23 cellular contexts compared by ENCODE assay signal in the genomic region with DNA sequence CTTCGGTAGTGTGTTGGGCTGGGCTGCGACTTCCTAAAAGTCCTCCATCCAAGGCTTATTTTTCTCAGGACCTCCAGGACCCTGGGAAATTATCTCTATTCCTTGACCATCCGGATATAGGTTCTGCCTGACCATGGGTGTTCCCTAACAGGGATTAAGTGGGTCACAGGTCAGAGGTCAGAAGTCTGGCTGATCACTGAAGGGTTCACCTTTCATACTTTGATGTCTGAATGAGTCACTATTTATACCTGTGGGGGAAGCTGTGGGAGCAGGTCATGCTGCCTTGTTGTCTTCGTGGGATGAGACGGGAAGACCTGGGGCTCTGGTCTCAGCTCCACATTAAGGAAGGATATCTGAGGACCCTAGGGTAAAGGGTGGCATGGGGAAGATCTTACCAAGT.
DNase-seq lines count a peak whose midpoint lies in the region; ATAC-seq, FAIRE-seq and TF ChIP-seq lines count a peak whose summit lies in the region.
"Had no signal": no experiment of that assay in that cellular context is flagged by ENCODE, and none has a peak within 500 bp of the region (broad histone marks: within the 10 kb centered on the region; RNA-seq: fewer than 3 reads in every experiment).

No MANE protein-coding gene starts in this region.

- in situ Hi-C loops in K562 (cut with MboI), result loop anchor here (5.0 kb wide), 1 partner anchor 104 kb away; no protein-coding TSS in a partner anchor
- in situ Hi-C loops in HepG2 (cut with HindIII; ENCODE audit: extremely low pct_ligation_motif_present, low pct_unique_long_range_greater_than_20kb), result no loop called here

- H3K36me3 ChIP-seq in K562 (ENCODE audit: control insufficient read depth, insufficient read depth, low read length), result no peaks in the 10 kb centered on the region
- no peaks in the 10 kb centered on the region for H3K36me3 ChIP-seq in HepG2 (replicated peaks in 1 of 2; ENCODE audit: control insufficient read depth in 1 of 2, insufficient read depth in 2 of 2, low read length in 2 of 2)
- H3K36me3 ChIP-seq: BLaER1 treated with 17β-estradiol and CSF1 and Interleukin-3, amounts not matched to agents 10 nM and 100 nM had no signal

- TF ChIP-seq POLR2A in K562 (conservative IDR thresholded peaks at IDR 0.05) (no peak), HepG2 (IDR thresholded peaks at IDR 0.05; ENCODE audit: insufficient read depth in 1 of 2, low read depth in 2 of 2, low read length in 2 of 2) (no peak)

- FAIRE-seq in K562 (lab: Jason Lieb, UNC), result no peak
- no peak for FAIRE-seq in HepG2 (lab: Jason Lieb, UNC)
- FAIRE-seq: A549, GM12891 had no signal

- ATAC-seq in K562 (no peak), HepG2 (peak; percentile 48; the same call in 2 of the 3 replicates), GM18909 (IDR thresholded peaks at IDR 0.05; ENCODE audit: poor library complexity, unreplicated experiment) (no peak)
- ATAC-seq: A549; CD8-positive, alpha-beta T cell had no signal

- H3K4me2 ChIP-seq in K562 (ENCODE audit: insufficient read depth, low read length), result no peak overlapping the region
- peak overlapping the region; percentile 40; the same call in 1 of the 2 replicates for H3K4me2 ChIP-seq in HepG2 (ENCODE audit: low read depth, low read length)
- H3K4me2 ChIP-seq: A549; BLaER1 treated with 17β-estradiol and CSF1 and Interleukin-3, amounts not matched to agents 10 nM and 100 nM had no signal

- CTCF ChIA-PET in K562 (lab: Yijun Ruan, JAX; ENCODE audit: low intra/inter-chr PET ratio), result no interaction called here
- CTCF ChIA-PET in HepG2 (lab: Yijun Ruan, JAX; ENCODE audit: low intra/inter-chr PET ratio, low total read pairs), result no interaction called here

- H4K20me1 ChIP-seq in K562 (replicated peaks; ENCODE audit: control insufficient read depth, insufficient read depth, low read length) (no peaks in the 10 kb centered on the region), HepG2 (ENCODE audit: insufficient read depth, low read length) (no peaks in the 10 kb centered on the region)
- H4K20me1 ChIP-seq: BLaER1 treated with 17β-estradiol and CSF1 and Interleukin-3, amounts not matched to agents 10 nM and 100 nM had no signal

- H3K9me3 ChIP-seq in K562 (replicated peaks; ENCODE audit: control insufficient read depth, insufficient read depth, low read depth, low read length) (no peaks in the 10 kb centered on the region), HepG2 (ENCODE audit: low read length) (no peaks in the 10 kb centered on the region)
- H3K9me3 ChIP-seq: A549; BLaER1 treated with 17β-estradiol and CSF1 and Interleukin-3, amounts not matched to agents 10 nM and 100 nM; Caco-2 had no signal

- H3K9ac ChIP-seq in K562 (ENCODE audit: insufficient read depth in 1 of 2, low read depth in 2 of 2, low read length in 2 of 2), result no peak overlapping the region
- no peak overlapping the region for H3K9ac ChIP-seq in HepG2 (ENCODE audit: insufficient read depth, low read depth, low read length)
- H3K9ac ChIP-seq: BLaER1 treated with 17β-estradiol and CSF1 and Interleukin-3, amounts not matched to agents 10 nM and 100 nM had no signal

- H3K4me3 ChIP-seq in K562 (no peak overlapping the region), HepG2 (replicated peaks in 1 of 3; ENCODE audit: insufficient read depth in 1 of 3, low read depth in 2 of 3, low read length in 3 of 3) (no peak overlapping the region)
- H3K4me3 ChIP-seq: A549; BLaER1 treated with 17β-estradiol and CSF1 and Interleukin-3, amounts not matched to agents 10 nM and 100 nM had no signal

- H3K27me3 ChIP-seq in K562 (ENCODE audit: control insufficient read depth in 2 of 2, insufficient read depth in 2 of 2, low read length in 2 of 2), result peaks cover 0 to 4% of the 10 kb centered on the region in 2 experiments; a peak in 1 of 5 replicates
- no peaks in the 10 kb centered on the region for H3K27me3 ChIP-seq in HepG2 (ENCODE audit: control insufficient read depth in 1 of 2, insufficient read depth in 2 of 2, low read length in 2 of 2)
- H3K27me3 ChIP-seq: BLaER1 treated with 17β-estradiol and CSF1 and Interleukin-3, amounts not matched to agents 10 nM and 100 nM had no signal

- no peaks in the 10 kb centered on the region for H3K79me2 ChIP-seq in K562 (ENCODE audit: control insufficient read depth, insufficient read depth, low read length)
- no peaks in the 10 kb centered on the region for H3K79me2 ChIP-seq in HepG2 (ENCODE audit: insufficient read depth, low read length)

- no TSS peak for BruUV-seq in K562 (replicated peaks; lab: Mats Ljungman, UMichigan)
- BruUV-seq in HepG2 (replicated peaks; lab: Mats Ljungman, UMichigan), result no TSS peak

- intact Hi-C loops in K562 (cut with micrococcal nuclease), result no loop called here
- intact Hi-C loops in HepG2 (cut with micrococcal nuclease; ENCODE audit: unreplicated experiment), result no loop called here

- H3K27ac ChIP-seq in K562 (ENCODE audit: extremely low read depth, low read depth, low read length) (no peak overlapping the region), HepG2 (ENCODE audit: extremely low read length, insufficient read depth, low read length) (no peak overlapping the region)
- H3K27ac ChIP-seq: 22Rv1; A549; BLaER1 treated with 17β-estradiol and CSF1 and Interleukin-3, amounts not matched to agents 10 nM and 100 nM; C4-2B had no signal

- POLR2A ChIA-PET in K562 (lab: Yijun Ruan, JAX), result interaction anchor here (0.7 to 1.3 kb wide), 3 partner anchors 20 to 187 kb away, joined by 3 to 4 read pairs (median 3); no protein-coding TSS in a partner anchor
- POLR2A ChIA-PET in HepG2 (lab: Yijun Ruan, JAX), result no interaction called here

- no peak overlapping the region for H2AFZ ChIP-seq in K562 (ENCODE audit: low read depth, low read length)
- H2AFZ ChIP-seq in HepG2 (ENCODE audit: low read length), result no peak overlapping the region

- TF ChIP-seq EP300 in K562 (IDR thresholded peaks at IDR 0.05; ENCODE audit: low read length), result no peak
- peak in 1 of 2 experiments; percentile 71; a peak in 1 of 4 replicates for TF ChIP-seq EP300 in HepG2 (IDR thresholded peaks at IDR 0.05; ENCODE audit: low read depth in 2 of 2, low read length in 2 of 2)
- no peak for TF ChIP-seq EP300 in HepG2 (CRISPR knock-in tag; IDR thresholded peaks at IDR 0.05; ENCODE audit: borderline replicate concordance)

- H3K4me1 ChIP-seq in K562 (replicated peaks in 1 of 2; ENCODE audit: control insufficient read depth in 2 of 2, insufficient read depth in 2 of 2, low read length in 2 of 2) (peaks cover 3% of the 10 kb centered on the region in 2 experiments; a peak in 2 of 5 replicates), HepG2 (ENCODE audit: insufficient read depth, low read length) (peaks cover 43% of the 10 kb centered on the region)
- H3K4me1 ChIP-seq: A549; BLaER1 treated with 17β-estradiol and CSF1 and Interleukin-3, amounts not matched to agents 10 nM and 100 nM had no signal

- TF ChIP-seq RAD21 in K562 (CRISPR knock-in tag; conservative IDR thresholded peaks at IDR 0.05 in 1 of 2, IDR thresholded peaks at IDR 0.05 in 1 of 2) (no peak), HepG2 (CRISPR knock-in tag; IDR thresholded peaks at IDR 0.05) (no peak)

- no peak for TF ChIP-seq CTCF in K562 (IDR thresholded peaks at IDR 0.05 in 2 of 3, conservative IDR thresholded peaks at IDR 0.05 in 1 of 3; ENCODE audit: insufficient read depth in 2 of 3, low read depth in 1 of 3, low read length in 3 of 3)
- no peak for TF ChIP-seq CTCF in HepG2 (CRISPR knock-in tag; IDR thresholded peaks at IDR 0.05)

- peak; percentile 44 for DNase-seq in DMS53 (lab: John Stamatoyannopoulos, UW)
- no peak for DNase-seq in DMS53 treated with DMSO at 0.1 percent for 48 hours (lab: John Stamatoyannopoulos, UW; ENCODE audit: unreplicated experiment)
- no peak for DNase-seq in K562 (ENCODE audit: extremely low read depth in 1 of 4, low spot score in 3 of 4)
- DNase-seq in HepG2 (ENCODE audit: low spot score), result peak; percentile 20
- DNase-seq in glomerular visceral epithelial cell (ENCODE audit: extremely low spot score), result no peak
- DNase-seq in GM03348 (ENCODE audit: low spot score), result no peak
- DNase-seq: AML-193; Caco-2; Calu3; CD4-positive, alpha-beta T cell; CD8-positive, alpha-beta T cell; DMS 273 treated with DMSO at 0.1 percent for 48 hours; DMS153; DMS79; DND-41; EL; GDM1 had no signal

- no peaks in the 10 kb centered on the region for H3K9me1 ChIP-seq in K562 (ENCODE audit: control insufficient read depth, insufficient read depth, low read length)

- WGBS in K562 (ENCODE audit: insufficient coverage, low coverage, missing lambda C conversion rate), result 12% methylated on average over 5 of the region's 5 CpGs
- WGBS in HepG2 (ENCODE audit: low lambda C conversion rate), result 12% methylated on average over 5 of the region's 5 CpGs

TF ChIP-seq in K562, 482 proteins besides CTCF, POLR2A, EP300 and RAD21:
- TF ChIP-seq ZBTB1 (CRISPR knock-in tag; IDR thresholded peaks at IDR 0.05; ENCODE audit: borderline replicate concordance, low read depth) (no peak), ZFP1 (CRISPR knock-in tag; IDR thresholded peaks at IDR 0.05) (no peak), NFATC3 (IDR thresholded peaks at IDR 0.05) (no peak), SP1 (CRISPR knock-in tag; IDR thresholded peaks at IDR 0.05) (no peak), NR2C1 (IDR thresholded peaks at IDR 0.05) (peak; percentile 71; the same call in 1 of the 2 replicates), NR2C1 (tag; IDR thresholded peaks at IDR 0.05) (peak; percentile 83)
TF ChIP-seq in K562: peak in this region for 1.

TF ChIP-seq in HepG2, 621 proteins besides CTCF, POLR2A, EP300 and RAD21 (continues in another document):
- TF ChIP-seq PAX8 (CRISPR knock-in tag; IDR thresholded peaks at IDR 0.05; ENCODE audit: borderline replicate concordance), result no peak
- no peak for TF ChIP-seq KLF15 (CRISPR knock-in tag; IDR thresholded peaks at IDR 0.05; ENCODE audit: borderline replicate concordance)
- peak; percentile 77 for TF ChIP-seq SIX4 (CRISPR knock-in tag; IDR thresholded peaks at IDR 0.05)
- TF ChIP-seq ZNF839 (CRISPR knock-in tag; IDR thresholded peaks at IDR 0.05; ENCODE audit: borderline replicate concordance), result no peak
- no peak for TF ChIP-seq ZFP36L2 (CRISPR knock-in tag; IDR thresholded peaks at IDR 0.05)

Comparison
In these comparisons a context has a peak if more than half of its experiments do, and no peak if none do; other contexts are left out.
1. DNase-seq: peak in DMS53 (single experiment) and HepG2 (single experiment); none in DMS53 treated with DMSO at 0.1 percent for 48 hours (single experiment), K562 (0 of 4), glomerular visceral epithelial cell (single experiment) and GM03348 (single experiment).